12 cellular contexts compared by ENCODE assay signal in genomic region chr2:176123483-176123843, GRCh38. TPM values are rescaled to one million over a fixed set of nuclear protein-coding genes. Genes with fewer than 3 reads are reported as not detected.
DNase-seq lines count a peak whose midpoint lies in the region; ATAC-seq and TF ChIP-seq lines count a peak whose summit lies in the region.
"Had no signal": no experiment of that assay in that cellular context is flagged by ENCODE, and none has a peak within 500 bp of the region (broad histone marks: within the 10 kb centered on the region; RNA-seq: fewer than 3 reads in every experiment).

No MANE protein-coding gene starts in this region.

- H3K27me3 ChIP-seq in spleen (replicated peaks in 1 of 7): peaks cover 8 to 100% (median 94%) of the 10 kb centered on the region in 7 donors

- no peaks in the 10 kb centered on the region for H3K9me3 Mint-ChIP-seq in T-helper 2 cell treated with Interferon-gamma antibody and Interleukin-4, amounts not matched to agents 5 μg/mL and 100 μg/mL, for 36 hours
- peaks cover 0 to 23% (median 6%) of the 10 kb centered on the region in 6 donors for H3K9me3 Mint-ChIP-seq in immature natural killer cell

- no peaks in the 10 kb centered on the region for H3K9me3 ChIP-seq in spleen
- H3K9me3 ChIP-seq: A549, gastroesophageal sphincter had no signal

- peak overlapping the region; percentile 27 for H3K4me3 Mint-ChIP-seq in T-helper 2 cell treated with Interferon-gamma antibody and Interleukin-4, amounts not matched to agents 5 μg/mL and 100 μg/mL, for 36 hours
- H3K4me3 Mint-ChIP-seq in immature natural killer cell: peak overlapping the region in 4 of 5 donors; percentile 21 to 53 (median 36)

- peak overlapping the region; percentile 26 to 69 (median 43) for H3K4me3 ChIP-seq in spleen
- H3K4me3 ChIP-seq: A549 had no signal

- 4 to 12% (median 7%) methylated on average over 11 to 16 of the region's 16 CpGs for WGBS in spleen, 5 donors

- peaks cover 1% of the 10 kb centered on the region for H3K4me1 Mint-ChIP-seq in T-helper 2 cell treated with Interferon-gamma antibody and Interleukin-4, amounts not matched to agents 5 μg/mL and 100 μg/mL, for 36 hours (ENCODE audit: low read depth)
- peaks cover 16 to 27% of the 10 kb centered on the region in 2 donors for H3K4me1 Mint-ChIP-seq in immature natural killer cell

- peak overlapping the region; percentile 76 for H3K27ac Mint-ChIP-seq in T-helper 2 cell treated with Interferon-gamma antibody and Interleukin-4, amounts not matched to agents 5 μg/mL and 100 μg/mL, for 36 hours
- no peak overlapping the region for H3K27ac Mint-ChIP-seq in immature natural killer cell

- peak; percentile 42 for ATAC-seq in SK-N-SH treated with all-trans-retinoic acid at 6 μM for 48 hours
- no peak for ATAC-seq in HG03196 (IDR thresholded peaks at IDR 0.05; ENCODE audit: unreplicated experiment)
- ATAC-seq: A549 had no signal

- peaks cover 85% of the 10 kb centered on the region for H3K27me3 Mint-ChIP-seq in T-helper 2 cell treated with Interferon-gamma antibody and Interleukin-4, amounts not matched to agents 5 μg/mL and 100 μg/mL, for 36 hours (ENCODE audit: low read depth)
- H3K27me3 Mint-ChIP-seq in immature natural killer cell (ENCODE audit: low read depth in 3 of 3): peaks cover 59 to 73% (median 71%) of the 10 kb centered on the region in 3 donors

- TF ChIP-seq POLR2A in spleen (IDR thresholded peaks at IDR 0.05): no peak

- no peak for TF ChIP-seq CTCF in spleen (IDR thresholded peaks at IDR 0.05 in 8 of 11, conservative IDR thresholded peaks at IDR 0.05 in 3 of 11)

- peaks cover 0 to 53% (median 36%) of the 10 kb centered on the region in 6 donors for H3K4me1 ChIP-seq in spleen

- no peaks in the 10 kb centered on the region for H3K36me3 ChIP-seq in spleen
- H3K36me3 ChIP-seq: gastroesophageal sphincter had no signal

- no peaks in the 10 kb centered on the region for H3K36me3 Mint-ChIP-seq in T-helper 2 cell treated with Interferon-gamma antibody and Interleukin-4, amounts not matched to agents 5 μg/mL and 100 μg/mL, for 36 hours (ENCODE audit: low read depth)
- peaks cover 0 to 5% (median 3%) of the 10 kb centered on the region in 3 donors for H3K36me3 Mint-ChIP-seq in immature natural killer cell

- intact Hi-C loops in spleen (cut with DNase I; ENCODE audit: low total_unique reads): no loop called here

- no peak for DNase-seq in T-helper 2 cell treated with Interferon-gamma antibody and Interleukin-4, amounts not matched to agents 5 μg/mL and 100 μg/mL, for 36 hours (ENCODE audit: low spot score)
- DNase-seq in T-helper 2 cell: no peak
- DNase-seq in immature natural killer cell: no peak
- DNase-seq in spleen: no peak
- DNase-seq in NOMO-1 treated with dmso at 0.1 percent for 144 hours (lab: John Stamatoyannopoulos, UW; ENCODE audit: unreplicated experiment): no peak
- DNase-seq in stimulated activated naive CD4-positive, alpha-beta T cell treated with Interleukin-2 at 50 U/mL for 16 hours (lab: John Stamatoyannopoulos, UW): no peak
- DNase-seq: NCI-H2171 treated with DMSO at 0.1 percent for 48 hours, RPMI8226 had no signal

- H3K27ac ChIP-seq in spleen: peak overlapping the region in 7 of 8 donors; percentile 69 to 85 (median 82)
- H3K27ac ChIP-seq: A549 had no signal

TF ChIP-seq in SK-N-SH treated with all-trans-retinoic acid at 6 μM for 48 hours, 23 proteins besides CTCF, POLR2A, EP300 and RAD21:
- TF ChIP-seq PPARA (CRISPR knock-in tag; IDR thresholded peaks at IDR 0.05; ENCODE audit: borderline replicate concordance): no peak
- TF ChIP-seq ISL1 (CRISPR knock-in tag; IDR thresholded peaks at IDR 0.05): no peak
- no peak for TF ChIP-seq POU6F1 (CRISPR knock-in tag; IDR thresholded peaks at IDR 0.05; ENCODE audit: borderline replicate concordance, low read depth)
- TF ChIP-seq ZC3H10 (CRISPR knock-in tag; IDR thresholded peaks at IDR 0.05): no peak
- TF ChIP-seq PATZ1 (CRISPR knock-in tag; IDR thresholded peaks at IDR 0.05; ENCODE audit: borderline replicate concordance): no peak
TF ChIP-seq in SK-N-SH treated with all-trans-retinoic acid at 6 μM for 48 hours: peak in this region for 0.

RNA-seq across cellular contexts. Expression of gene HOXD9, which starts 0.9 kb away (rescaled TPM):
- not detected for polyA plus RNA-seq in immature natural killer cell
- total RNA-seq in spleen: 1 to 10 TPM; 1.1 to 4.0 (median 2.9) TPM
- 1 to 10 TPM; 1.2 to 3.6 (median 1.5) TPM for polyA plus RNA-seq in spleen

RNA-seq across cellular contexts. Expression of gene HOXD8, which starts 6.0 kb away (rescaled TPM):
- polyA plus RNA-seq in immature natural killer cell: not detected
- total RNA-seq in spleen: 10 to 100 TPM; 10.5 to 27.0 (median 16.8) TPM
- 10 to 100 TPM in 1 of 3 donors, 1 to 10 TPM in 2; 4.7 to 15.7 (median 6.0) TPM for polyA plus RNA-seq in spleen

RNA-seq across cellular contexts. Expression of gene HOXD10, which starts 6.9 kb away (rescaled TPM):
- polyA plus RNA-seq in immature natural killer cell: not detected
- total RNA-seq in spleen: not detected
- under 1 TPM in 1 of 3 donors, not detected in 2; 0.06 TPM for polyA plus RNA-seq in spleen

RNA-seq across cellular contexts. Expression of gene HOXD11, which starts 16.4 kb away (rescaled TPM):
- polyA plus RNA-seq in immature natural killer cell (not detected), spleen (not detected)
- total RNA-seq in spleen: not detected
- total RNA-seq: gastroesophageal sphincter had no signal

RNA-seq across cellular contexts. Expression of gene HOXD12, which starts 23.9 kb away (rescaled TPM):
- not detected for polyA plus RNA-seq in immature natural killer cell
- total RNA-seq in spleen: not detected
- not detected for polyA plus RNA-seq in spleen
- total RNA-seq: gastroesophageal sphincter had no signal
- polyA plus RNA-seq: A549 had no signal

Comparison
In these comparisons a context has a peak if more than half of its experiments do, and no peak if none do; other contexts are left out.
1. RNA of gene HOXD8, which starts 6.0 kb away (polyA plus RNA-seq): 4.7 to 15.7 TPM in spleen; not detected in immature natural killer cell; every median in the first group is over 4 times any median in the second.